8 cellular contexts compared by ENCODE assay signal in the genomic region with DNA sequence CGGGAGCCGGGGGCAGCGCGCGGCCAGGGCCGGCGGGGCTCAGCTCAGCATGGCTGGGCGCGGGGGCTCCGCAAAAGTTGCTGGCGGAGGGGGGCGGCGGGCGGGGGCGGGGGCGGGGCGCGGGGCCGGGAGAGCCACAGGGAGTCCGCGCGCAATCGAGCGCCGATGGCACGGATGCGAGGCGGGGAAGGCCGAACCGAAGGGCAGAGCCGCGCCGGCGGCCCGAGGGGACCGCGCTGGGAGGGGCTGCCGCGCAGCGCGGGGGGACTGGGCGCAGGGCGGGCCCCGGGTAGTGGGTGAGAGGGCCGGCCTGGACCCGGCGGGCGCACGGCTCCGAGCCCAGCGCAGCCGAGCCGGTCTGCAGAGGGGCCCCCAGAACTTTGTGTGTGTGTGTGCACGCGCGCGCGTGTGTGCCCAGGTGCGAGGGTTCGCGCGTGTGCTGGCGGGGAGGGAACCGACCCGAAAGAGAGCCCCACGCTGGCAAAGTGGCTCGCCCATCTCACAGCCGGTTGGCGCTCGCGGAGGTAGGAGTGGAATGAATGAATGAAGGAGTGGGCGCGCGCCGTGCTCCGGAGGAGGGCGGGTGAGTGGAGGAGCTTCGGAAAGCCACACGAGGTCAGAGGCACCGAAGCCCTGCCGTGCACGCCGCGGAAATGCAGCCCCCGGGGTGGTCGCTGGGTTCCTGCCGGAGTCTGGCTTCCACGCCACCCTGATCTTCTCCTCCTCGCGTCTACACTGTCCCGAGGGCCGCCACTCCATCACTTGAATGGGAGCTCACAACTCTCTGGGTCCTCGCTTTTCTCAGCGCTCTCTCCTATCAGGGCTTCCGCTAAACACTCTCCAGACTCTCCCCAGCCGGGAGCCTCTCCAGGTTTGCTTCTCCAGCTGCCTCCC. TPM values are rescaled to one million over a fixed set of nuclear protein-coding genes. Genes with fewer than 3 reads are reported as not detected.
A peak's percentile ranks its signal among the peaks of the same experiment; 100 is the strongest.
DNase-seq lines count a peak whose midpoint lies in the region; ATAC-seq and TF ChIP-seq lines count a peak whose summit lies in the region.

A gene (minus strand): TSS at position 51 of the 894 bp plus-strand sequence. CDS start 375 bp downstream, outside the sequence.

- peaks cover 3% of the 10 kb centered on the region; the same call in 1 of the 2 replicates for H3K9me3 ChIP-seq in SJSA1 (replicated peaks)

- no TSS peak for BruUV-seq in Calu3 (replicated peaks; lab: Mats Ljungman, UMichigan)

- no peaks in the 10 kb centered on the region for H3K27me3 ChIP-seq in SJSA1 (replicated peaks)

- H3K4me3 ChIP-seq in SJSA1 (peak within 1 kb of the TSS; percentile 96), foreskin fibroblast (ENCODE audit: low read depth in 1 of 2, low read length in 2 of 2) (peak within 1 kb of the TSS; percentile 74 to 78)

- no peaks in the 10 kb centered on the region for H3K9me3 Mint-ChIP-seq in Calu3 (ENCODE audit: low read depth, unreplicated experiment)
- no peaks in the 10 kb centered on the region for H3K9me3 Mint-ChIP-seq in neural crest cell

- intact Hi-C loops in Calu3 (cut with micrococcal nuclease; ENCODE audit: unreplicated experiment) = loop anchor here (2.0 to 5.0 kb wide), 3 partner anchors 45 to 139 kb away; no protein-coding TSS in a partner anchor

- peaks cover 25% of the 10 kb centered on the region for H3K36me3 Mint-ChIP-seq in Calu3 (ENCODE audit: insufficient read depth, unreplicated experiment)
- H3K36me3 Mint-ChIP-seq in neural crest cell (ENCODE audit: low read depth) = no peaks in the 10 kb centered on the region

- peak within 1 kb of the TSS; percentile 73 for H3K27ac ChIP-seq in SJSA1

- peaks cover 10% of the 10 kb centered on the region for H3K36me3 ChIP-seq in SJSA1

- CTCF ChIA-PET in Calu3 (lab: Charles Lee) = interaction anchor here (0.7 to 1.0 kb wide), 3 partner anchors 11 to 90 kb away, joined by 3 to 4 read pairs (median 3); no protein-coding TSS in a partner anchor

- peak; percentile 62 for ATAC-seq in GM21381 (IDR thresholded peaks at IDR 0.05; ENCODE audit: unreplicated experiment)

- peaks cover 26% of the 10 kb centered on the region for H3K4me1 ChIP-seq in SJSA1 (replicated peaks)

- TF ChIP-seq CTCF in Calu3 (IDR thresholded peaks at IDR 0.05; ENCODE audit: unreplicated experiment) (no peak), foreskin fibroblast (IDR thresholded peaks at IDR 0.05; ENCODE audit: low read depth, low read length) (no peak), neural crest cell (conservative IDR thresholded peaks at IDR 0.05) (no peak), subcutaneous adipose tissue (IDR thresholded peaks at IDR 0.05; ENCODE audit: low read depth) (no peak)

- H3K4me1 Mint-ChIP-seq in Calu3 (ENCODE audit: low read depth, unreplicated experiment) (peaks cover 29% of the 10 kb centered on the region), neural crest cell (peaks cover 41% of the 10 kb centered on the region)

- H3K27ac Mint-ChIP-seq in Calu3 (ENCODE audit: unreplicated experiment) (peak within 1 kb of the TSS; percentile 88), neural crest cell (ENCODE audit: unreplicated experiment) (peak within 1 kb of the TSS; percentile 90)

- H3K4me3 Mint-ChIP-seq in Calu3 (ENCODE audit: low read depth, unreplicated experiment) = peak within 1 kb of the TSS; percentile 95
- peak within 1 kb of the TSS; percentile 95 for H3K4me3 Mint-ChIP-seq in neural crest cell

- H3K27me3 Mint-ChIP-seq in Calu3 (ENCODE audit: unreplicated experiment) = peaks cover 19% of the 10 kb centered on the region
- peaks cover 6% of the 10 kb centered on the region for H3K27me3 Mint-ChIP-seq in neural crest cell (ENCODE audit: low read depth)

- DNase-seq in Calu3 (peak; percentile 64), HuH-7 (ENCODE audit: low spot score) (peak; percentile 85), SJSA1 (ENCODE audit: low read depth in 1 of 2, low spot score in 2 of 2) (peak; percentile 45 to 82), foreskin fibroblast (peak; percentile 69 to 91), neural crest cell (ENCODE audit: low read depth, low spot score) (peak; percentile 69)
- peak; percentile 51 for DNase-seq in activated gamma-delta T cell treated with anti-CD3 and anti-CD28 coated beads, Interleukin-2, amount 50 U/mL, for 16 hours (ENCODE audit: low read depth)

RNA-seq across cellular contexts. Expression of the gene that starts here (rescaled TPM):
- total RNA-seq in Calu3 (2022) = 30.9 and 33.4 TPM in 2 replicates
- total RNA-seq in SJSA1 (2014; rRNA removed; shearing (Covaris generic)) = 6.8 and 10.9 TPM in 2 replicates
- total RNA-seq in neural crest cell = 61.5 and 67.3 TPM in 2 replicates
- 10 to 100 TPM; 30.4 to 89.8 (median 60.9) TPM for total RNA-seq in subcutaneous adipose tissue

Comparison
In these comparisons a context has a peak if more than half of its experiments do, and no peak if none do; other contexts are left out.
1. Peak in every context shown above with its lines: DNase-seq, ATAC-seq, H3K4me3 ChIP-seq and H3K27ac ChIP-seq.